ENCODE assay signal across 8 cellular contexts in genomic region chr16:88769617-88770458, GRCh38. TPM values are rescaled to one million over a fixed set of nuclear protein-coding genes. Genes with fewer than 3 reads are reported as not detected.
DNase-seq lines count a peak whose midpoint lies in the region; ATAC-seq, FAIRE-seq and TF ChIP-seq lines count a peak whose summit lies in the region.

No MANE protein-coding gene starts in this region.

- H3K27ac ChIP-seq in A549 = peak overlapping the region in 1 of 2 experiments; percentile 70; a peak in 3 of 6 replicates
- peak overlapping the region in 7 of 8 donors; percentile 11 to 80 (median 70) for H3K27ac ChIP-seq in spleen

- H3K9me3 ChIP-seq in A549 (no peaks in the 10 kb centered on the region), spleen (no peaks in the 10 kb centered on the region)

- intact Hi-C loops in spleen (cut with DNase I; ENCODE audit: low total_unique reads) = no loop called here

- POLR2A ChIA-PET in A549 (lab: Yijun Ruan, JAX) = no interaction called here
- POLR2A ChIA-PET in GM10248 (lab: Yijun Ruan, JAX) = interaction anchor here (1.1 kb wide), 1 partner anchor 11 kb away, joined by 4 read pairs; no protein-coding TSS in a partner anchor

- no peak for FAIRE-seq in A549 (lab: Jason Lieb, UNC)

- peaks cover 0 to 12% (median 0%) of the 10 kb centered on the region in 6 donors for H3K36me3 ChIP-seq in spleen

- no peaks in the 10 kb centered on the region for H3K27me3 ChIP-seq in spleen (replicated peaks in 1 of 7)

- ATAC-seq in A549 (peak; percentile 49 to 74), GM21528 (IDR thresholded peaks at IDR 0.05; ENCODE audit: low FRiP score, unreplicated experiment) (no peak)

- TF ChIP-seq EP300 in A549 (IDR thresholded peaks at IDR 0.05) = no peak

- TF ChIP-seq CTCF in A549 (IDR thresholded peaks at IDR 0.05) (no peak), GM10248 (IDR thresholded peaks at IDR 0.05; ENCODE audit: control extremely low read depth, extremely low read depth, low read depth, missing control alignments) (no peak), spleen (IDR thresholded peaks at IDR 0.05 in 8 of 11, conservative IDR thresholded peaks at IDR 0.05 in 3 of 11) (no peak)

- DNase-seq in A549 (ENCODE audit: low read depth in 1 of 2, low spot score in 1 of 2) = peak; percentile 54 to 66
- peak; percentile 86 for DNase-seq in GM10248 (ENCODE audit: extremely low spot score)
- DNase-seq in SHP77 treated with DMSO at 0.1 percent for 48 hours (lab: John Stamatoyannopoulos, UW) = peak; percentile 65
- DNase-seq in erythroblast (lab: John Stamatoyannopoulos, UW) = peak; percentile 74 to 84
- DNase-seq in spleen = no peak
- DNase-seq in hippocampal formation (lab: John Stamatoyannopoulos, UW) = no peak
- DNase-seq in inferior parietal cortex (ENCODE audit: extremely low spot score) = no peak

- H3K4me2 ChIP-seq in A549 = peak overlapping the region; percentile 24; the same call in 1 of the 3 replicates

- 68% methylated on average over 24 of the region's 30 CpGs for WGBS in A549 (ENCODE audit: missing lambda C conversion rate)
- 55 to 66% (median 62%) methylated on average over 19 to 30 of the region's 30 CpGs for WGBS in spleen, 5 donors

- no peak for TF ChIP-seq POLR2A in A549 (IDR thresholded peaks at IDR 0.05; ENCODE audit: low read length)
- TF ChIP-seq POLR2A in erythroblast (IDR thresholded peaks at IDR 0.05; ENCODE audit: low read length) = no peak
- TF ChIP-seq POLR2A in spleen (IDR thresholded peaks at IDR 0.05) = no peak

- no peak overlapping the region for H3K4me3 ChIP-seq in A549
- peak overlapping the region in 2 of 8 donors; percentile 19 to 29 for H3K4me3 ChIP-seq in spleen

- H3K4me1 ChIP-seq in A549 (peaks cover 68% of the 10 kb centered on the region), spleen (peaks cover 76 to 99% (median 90%) of the 10 kb centered on the region in 6 donors)

- no peak for TF ChIP-seq RAD21 in A549 (conservative IDR thresholded peaks at IDR 0.05 in 1 of 2, IDR thresholded peaks at IDR 0.05 in 1 of 2)

- CTCF ChIA-PET in A549 (lab: Yijun Ruan, JAX) (interaction anchor here (0.8 to 31.8 kb wide), 6 partner anchors 10 to 95 kb away, joined by 3 to 596 read pairs (median 5); no protein-coding TSS in a partner anchor), GM10248 (lab: Yijun Ruan, JAX) (interaction anchor here (1.0 to 2.6 kb wide), 8 partner anchors 13 to 397 kb away, joined by 3 to 14 read pairs (median 4); no protein-coding TSS in a partner anchor)

TF ChIP-seq in A549, 52 proteins besides CTCF, POLR2A, EP300 and RAD21:
- no peak for TF ChIP-seq MYC (IDR thresholded peaks at IDR 0.05; ENCODE audit: borderline replicate concordance, low read length)
- TF ChIP-seq, protein P1, sequence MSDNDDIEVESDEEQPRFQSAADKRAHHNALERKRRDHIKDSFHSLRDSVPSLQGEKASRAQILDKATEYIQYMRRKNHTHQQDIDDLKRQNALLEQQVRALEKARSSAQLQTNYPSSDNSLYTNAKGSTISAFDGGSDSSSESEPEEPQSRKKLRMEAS (IDR thresholded peaks at IDR 0.05) = no peak
- TF ChIP-seq, protein P2, sequence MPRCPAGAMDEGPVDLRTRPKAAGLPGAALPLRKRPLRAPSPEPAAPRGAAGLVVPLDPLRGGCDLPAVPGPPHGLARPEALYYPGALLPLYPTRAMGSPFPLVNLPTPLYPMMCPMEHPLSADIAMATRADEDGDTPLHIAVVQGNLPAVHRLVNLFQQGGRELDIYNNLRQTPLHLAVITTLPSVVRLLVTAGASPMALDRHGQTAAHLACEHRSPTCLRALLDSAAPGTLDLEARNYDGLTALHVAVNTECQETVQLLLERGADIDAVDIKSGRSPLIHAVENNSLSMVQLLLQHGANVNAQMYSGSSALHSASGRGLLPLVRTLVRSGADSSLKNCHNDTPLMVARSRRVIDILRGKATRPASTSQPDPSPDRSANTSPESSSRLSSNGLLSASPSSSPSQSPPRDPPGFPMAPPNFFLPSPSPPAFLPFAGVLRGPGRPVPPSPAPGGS (IDR thresholded peaks at IDR 0.05) = no peak
- TF ChIP-seq CBX2 (IDR thresholded peaks at IDR 0.05; ENCODE audit: borderline replicate concordance, low read depth) = no peak
- TF ChIP-seq FOXS1 (CRISPR knock-in tag; IDR thresholded peaks at IDR 0.05) = no peak
- no peak for TF ChIP-seq RARB (CRISPR knock-in tag; IDR thresholded peaks at IDR 0.05)
- TF ChIP-seq ZFP36 (IDR thresholded peaks at IDR 0.05; ENCODE audit: borderline replicate concordance, partially characterized antibody) = no peak
- no peak for TF ChIP-seq TFCP2L1 (CRISPR knock-in tag; IDR thresholded peaks at IDR 0.05)
- TF ChIP-seq NPAS2 (CRISPR knock-in tag; IDR thresholded peaks at IDR 0.05; ENCODE audit: borderline replicate concordance) = no peak
- TF ChIP-seq NR3C1 (IDR thresholded peaks at IDR 0.05) = no peak
- no peak for TF ChIP-seq CHD4 (IDR thresholded peaks at IDR 0.05; ENCODE audit: borderline replicate concordance)
- TF ChIP-seq RCOR1 (IDR thresholded peaks at IDR 0.05; ENCODE audit: low read depth, low read length) = no peak
- no peak for TF ChIP-seq CHD2 (IDR thresholded peaks at IDR 0.05; ENCODE audit: low read length, partially characterized antibody)
- TF ChIP-seq, protein P3, sequence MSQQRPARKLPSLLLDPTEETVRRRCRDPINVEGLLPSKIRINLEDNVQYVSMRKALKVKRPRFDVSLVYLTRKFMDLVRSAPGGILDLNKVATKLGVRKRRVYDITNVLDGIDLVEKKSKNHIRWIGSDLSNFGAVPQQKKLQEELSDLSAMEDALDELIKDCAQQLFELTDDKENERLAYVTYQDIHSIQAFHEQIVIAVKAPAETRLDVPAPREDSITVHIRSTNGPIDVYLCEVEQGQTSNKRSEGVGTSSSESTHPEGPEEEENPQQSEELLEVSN (IDR thresholded peaks at IDR 0.05; ENCODE audit: borderline replicate concordance, low read depth) = no peak
- TF ChIP-seq ESRRA (IDR thresholded peaks at IDR 0.05; ENCODE audit: borderline replicate concordance, low read length) = no peak
- TF ChIP-seq RFX5 (IDR thresholded peaks at IDR 0.05) = no peak
- no peak for TF ChIP-seq REST (IDR thresholded peaks at IDR 0.05)
TF ChIP-seq in A549: peak in this region for 0.

RNA-seq across cellular contexts. Expression of gene PIEZO1, which starts 15.2 kb away (rescaled TPM):
- polyA plus RNA-seq in A549 (2011; rRNA removed) (26.1 and 35.9 TPM in 2 replicates), A549 (2017; fragmentation: RNase III; extraction: RNeasy Plus Mini Kit Qiagen cat#74134 plus additional on column Dnase treatment) (78.3 to 84.7 TPM (median 79.1 TPM) in 3 replicates), spleen (100 to 1,000 TPM; 145 to 385 (median 371) TPM)
- polyA plus RNA-seq in A549 (2012; cell fraction: cytosol; rRNA removed) = 141 and 172 TPM in 2 replicates
- 630 and 946 TPM in 2 replicates for polyA plus RNA-seq in A549 (2012; cell fraction: nucleus; rRNA removed)
- 43.0 and 54.8 TPM in 2 replicates for polyA minus RNA-seq in A549 (2011; rRNA and poly(A)+ RNA removed)
- 100 to 1,000 TPM; 154 to 249 (median 199) TPM for total RNA-seq in spleen

RNA-seq across cellular contexts. Expression of gene CDT1, which starts 33.8 kb away (rescaled TPM):
- 3.4 and 3.8 TPM in 2 replicates for polyA plus RNA-seq in A549 (2011; rRNA removed)
- polyA plus RNA-seq in A549 (2012; cell fraction: cytosol; rRNA removed) = 30.8 and 47.0 TPM in 2 replicates
- polyA plus RNA-seq in A549 (2012; cell fraction: nucleus; rRNA removed) = 41.9 and 85.6 TPM in 2 replicates
- 16.0 to 17.5 TPM (median 17.0 TPM) in 3 replicates for polyA plus RNA-seq in A549 (2017; fragmentation: RNase III; extraction: RNeasy Plus Mini Kit Qiagen cat#74134 plus additional on column Dnase treatment)
- 4.1 and 6.5 TPM in 2 replicates for polyA minus RNA-seq in A549 (2011; rRNA and poly(A)+ RNA removed)
- total RNA-seq in spleen = 10 to 100 TPM in 2 of 7 donors, 1 to 10 TPM in 5; 1.5 to 17.2 (median 5.3) TPM
- polyA plus RNA-seq in spleen = 1 to 10 TPM in 2 of 3 donors, under 1 TPM in 1; 1.00 to 3.9 (median 2.5) TPM

RNA-seq across cellular contexts. Expression of gene APRT, which starts 41.9 kb away (rescaled TPM):
- 113 and 115 TPM in 2 replicates for polyA plus RNA-seq in A549 (2011; rRNA removed)
- polyA plus RNA-seq in A549 (2012; cell fraction: cytosol; rRNA removed) = 223 and 291 TPM in 2 replicates
- polyA plus RNA-seq in A549 (2012; cell fraction: nucleus; rRNA removed) = 199 and 257 TPM in 2 replicates
- 252 to 259 TPM (median 258 TPM) in 3 replicates for polyA plus RNA-seq in A549 (2017; fragmentation: RNase III; extraction: RNeasy Plus Mini Kit Qiagen cat#74134 plus additional on column Dnase treatment)
- polyA minus RNA-seq in A549 (2011; rRNA and poly(A)+ RNA removed) = 54.2 and 54.5 TPM in 2 replicates
- total RNA-seq in spleen = 100 to 1,000 TPM in 3 of 7 donors, 10 to 100 TPM in 4; 84.1 to 112 (median 96.8) TPM
- polyA plus RNA-seq in spleen = 100 to 1,000 TPM; 187 to 259 (median 225) TPM

Comparison
In these comparisons a context has a peak if more than half of its experiments do, and no peak if none do; other contexts are left out.
1. DNase-seq: peak in A549 (2 of 2), GM10248 (single experiment), SHP77 treated with DMSO at 0.1 percent for 48 hours (single experiment) and erythroblast (2 of 2); none in spleen (single experiment), hippocampal formation (0 of 2) and inferior parietal cortex (single experiment).